ENCODE assay signal across 13 cellular contexts in genomic region chr2:105394951-105395611, GRCh38. TPM values are rescaled to one million over a fixed set of nuclear protein-coding genes. Genes with fewer than 3 reads are reported as not detected.
A peak's percentile ranks its signal among the peaks of the same experiment; 100 is the strongest.
DNase-seq lines count a peak whose midpoint lies in the region; ATAC-seq and TF ChIP-seq lines count a peak whose summit lies in the region.
"Had no signal": no experiment of that assay in that cellular context is flagged by ENCODE, and none has a peak within 500 bp of the region (broad histone marks: within the 10 kb centered on the region; RNA-seq: fewer than 3 reads in every experiment).

No MANE protein-coding gene starts in this region.

- no peak for ATAC-seq in PC-3
- ATAC-seq in effector memory CD8-positive, alpha-beta T cell (replicated peaks) = no peak
- no peak for ATAC-seq in HG03378 (IDR thresholded peaks at IDR 0.05; ENCODE audit: unreplicated experiment)
- ATAC-seq in GM21723 (IDR thresholded peaks at IDR 0.05; ENCODE audit: unreplicated experiment) = no peak
- ATAC-seq: natural killer cell had no signal

- H3K36me3 Mint-ChIP-seq in effector memory CD8-positive, alpha-beta T cell (ENCODE audit: insufficient read depth) = no peaks in the 10 kb centered on the region
- H3K36me3 Mint-ChIP-seq: natural killer cell had no signal

- no peak overlapping the region for H2AFZ ChIP-seq in PC-3 (ENCODE audit: low read length)

- POLR2A ChIA-PET in PC-3 (lab: Charles Lee; ENCODE audit: unreplicated experiment) = interaction anchor here (0.7 kb wide), 1 partner anchor 126 kb away, joined by 3 read pairs; no protein-coding TSS in a partner anchor

- BruUV-seq in PC-3 (replicated peaks; lab: Mats Ljungman, UMichigan) = no TSS peak

- peak overlapping the region; percentile 63 for H3K4me3 ChIP-seq in PC-3 (ENCODE audit: low read length)
- H3K4me3 ChIP-seq in brain microvascular endothelial cell (ENCODE audit: low read depth, low read length) = peak overlapping the region; percentile 100
- H3K4me3 ChIP-seq in left ventricle myocardium inferior = no peak overlapping the region
- H3K4me3 ChIP-seq in skeletal muscle satellite cell (ENCODE audit: low read length) = peak overlapping the region; percentile 99
- H3K4me3 ChIP-seq: suprapubic skin had no signal

- H3K36me3 ChIP-seq in PC-3 (ENCODE audit: low read depth, low read length) (peaks cover 40% of the 10 kb centered on the region), brain microvascular endothelial cell (replicated peaks) (peaks cover 60% of the 10 kb centered on the region), left ventricle myocardium inferior (no peaks in the 10 kb centered on the region), skeletal muscle satellite cell (ENCODE audit: insufficient read depth, low read length) (peaks cover 70% of the 10 kb centered on the region)
- H3K36me3 ChIP-seq: suprapubic skin had no signal

- no peak overlapping the region for H3K4me3 Mint-ChIP-seq in effector memory CD8-positive, alpha-beta T cell
- H3K4me3 Mint-ChIP-seq: natural killer cell had no signal

- H3K9me3 ChIP-seq in PC-3 (ENCODE audit: low read length) (no peaks in the 10 kb centered on the region), left ventricle myocardium inferior (replicated peaks) (no peaks in the 10 kb centered on the region), skeletal muscle satellite cell (replicated peaks; ENCODE audit: low read length) (no peaks in the 10 kb centered on the region)
- H3K9me3 ChIP-seq: suprapubic skin had no signal

- H3K79me2 ChIP-seq in PC-3 (ENCODE audit: low read length) = peaks cover 91% of the 10 kb centered on the region

- no peaks in the 10 kb centered on the region for H3K9me2 ChIP-seq in PC-3 (replicated peaks; ENCODE audit: low read length)

- H3K4me1 ChIP-seq in PC-3 (ENCODE audit: insufficient read depth, low read length) (peaks cover 70% of the 10 kb centered on the region), left ventricle myocardium inferior (peaks cover 90% of the 10 kb centered on the region), skeletal muscle satellite cell (ENCODE audit: control insufficient read depth, insufficient read depth, low read length) (peaks cover 72% of the 10 kb centered on the region)

- no peak overlapping the region; the same call in 1 of the 2 replicates for H3K9ac ChIP-seq in PC-3 (ENCODE audit: low read length)
- peak overlapping the region; percentile 100 for H3K9ac ChIP-seq in skeletal muscle satellite cell (ENCODE audit: low read depth, low read length)

- peak overlapping the region; percentile 96 for H3K27ac ChIP-seq in PC-3 (ENCODE audit: low read length)
- H3K27ac ChIP-seq in brain microvascular endothelial cell = peak overlapping the region; percentile 98
- H3K27ac ChIP-seq in left ventricle myocardium inferior (replicated peaks) = peak overlapping the region; percentile 86

- H3K9me3 Mint-ChIP-seq in effector memory CD8-positive, alpha-beta T cell = no peaks in the 10 kb centered on the region
- H3K9me3 Mint-ChIP-seq: natural killer cell had no signal

- no peak for TF ChIP-seq CTCF in PC-3 (conservative IDR thresholded peaks at IDR 0.05; ENCODE audit: low read depth, low read length)
- TF ChIP-seq CTCF in brain microvascular endothelial cell (IDR thresholded peaks at IDR 0.05; ENCODE audit: low read depth, low read length, missing control alignments) = no peak
- no peak for TF ChIP-seq CTCF in left ventricle myocardium inferior (IDR thresholded peaks at IDR 0.05; ENCODE audit: borderline replicate concordance)

- H3K4me1 Mint-ChIP-seq in effector memory CD8-positive, alpha-beta T cell (ENCODE audit: low read depth in 2 of 2) = peaks cover 2 to 3% of the 10 kb centered on the region in 2 donors

- in situ Hi-C loops in brain microvascular endothelial cell (cut with HindIII; ENCODE audit: low pct_ligation_motif_present, low sequenced_read_pairs) = no loop called here

- H4K20me1 ChIP-seq in PC-3 (ENCODE audit: low read length) = peaks cover 20% of the 10 kb centered on the region; the same call in 1 of the 2 replicates

- no peaks in the 10 kb centered on the region for H3K27me3 ChIP-seq in PC-3 (ENCODE audit: low read length)
- H3K27me3 ChIP-seq in brain microvascular endothelial cell (replicated peaks) = no peaks in the 10 kb centered on the region
- H3K27me3 ChIP-seq in left ventricle myocardium inferior (ENCODE audit: low read depth) = peaks cover 23% of the 10 kb centered on the region
- H3K27me3 ChIP-seq in skeletal muscle satellite cell (ENCODE audit: control insufficient read depth, insufficient read depth, low read length) = no peaks in the 10 kb centered on the region

- intact Hi-C loops in PC-3 (cut with micrococcal nuclease) (no loop called here), left ventricle myocardium inferior (cut with micrococcal nuclease) (no loop called here)

- H3K27ac Mint-ChIP-seq in effector memory CD8-positive, alpha-beta T cell = no peak overlapping the region
- H3K27ac Mint-ChIP-seq: natural killer cell had no signal

- H3K4me2 ChIP-seq in PC-3 (ENCODE audit: low read length) (peak overlapping the region; percentile 79), skeletal muscle satellite cell (ENCODE audit: low read length) (peak overlapping the region; percentile 87)

- H3K27me3 Mint-ChIP-seq in effector memory CD8-positive, alpha-beta T cell = peaks cover 39 to 44% of the 10 kb centered on the region in 2 donors

- DNase-seq in PC-3 = no peak
- peak; percentile 70 for DNase-seq in brain microvascular endothelial cell
- DNase-seq in left ventricle myocardium inferior = no peak
- no peak for DNase-seq in effector memory CD8-positive, alpha-beta T cell
- no peak for DNase-seq in NCI-H2081 (lab: John Stamatoyannopoulos, UW)
- DNase-seq: activated naive CD4-positive, alpha-beta T cell treated with anti-CD3 and anti-CD28 coated beads, Interleukin-2, amount 50 U/mL, for 16 hours; natural killer cell; NCI-H1436; NCI-H510A treated with DMSO at 0.1 percent for 48 hours had no signal

- peaks cover 4% of the 10 kb centered on the region for H3F3A ChIP-seq in PC-3 (ENCODE audit: low read length, unreplicated experiment)

- CTCF ChIA-PET in PC-3 (lab: Charles Lee) = no interaction called here

RNA-seq across cellular contexts. Expression of gene FHL2, which starts 3.8 kb away (rescaled TPM):
- 118 and 125 TPM in 2 replicates for total RNA-seq in PC-3 (2014; rRNA removed)
- 2,742 TPM for total RNA-seq in left ventricle myocardium inferior
- 117 and 154 TPM in 2 replicates for total RNA-seq in skeletal muscle satellite cell (2012; rRNA removed)

RNA-seq across cellular contexts. Expression of gene C2orf49, which starts 57.7 kb away (rescaled TPM):
- total RNA-seq in PC-3 (2014; rRNA removed) = 7.2 and 11.6 TPM in 2 replicates
- 22.7 TPM for total RNA-seq in left ventricle myocardium inferior
- 14.0 and 16.5 TPM in 2 replicates for total RNA-seq in skeletal muscle satellite cell (2012; rRNA removed)

Comparison
In these comparisons a context has a peak if more than half of its experiments do, and no peak if none do; other contexts are left out.
1. RNA of gene FHL2, which starts 3.8 kb away (total RNA-seq): 2,742 TPM in left ventricle myocardium inferior (single experiment); 118 to 125 TPM in PC-3; every median in the first group is over 10 times any median in the second.
2. Peak in every context shown above with its lines, with median percentiles within 50 percentile points of each other: H3K27ac ChIP-seq.